8 cellular contexts compared by ENCODE assay signal in the genomic region with DNA sequence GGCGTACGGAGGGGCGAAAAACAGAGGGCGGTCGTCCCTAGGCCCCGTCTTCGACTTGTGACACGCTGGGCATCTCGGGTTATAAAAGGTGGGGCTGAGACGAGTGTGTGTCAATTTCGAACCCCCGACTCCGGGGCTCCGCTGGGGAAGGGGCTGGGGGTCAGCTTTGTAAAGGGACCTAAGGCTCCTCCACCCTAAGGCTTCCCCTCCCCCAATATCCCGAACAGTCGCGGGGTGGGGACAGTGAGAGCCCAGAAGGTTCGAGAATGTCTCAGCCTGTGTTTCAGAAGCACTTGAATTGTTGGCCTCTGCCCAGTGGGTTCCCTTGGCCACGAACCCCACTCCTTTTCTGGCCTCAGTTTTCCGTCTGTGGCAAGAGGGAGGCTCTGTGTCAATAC. TPM values are rescaled to one million over a fixed set of nuclear protein-coding genes. Genes with fewer than 3 reads are reported as not detected.
DNase-seq lines count a peak whose midpoint lies in the region; ATAC-seq, FAIRE-seq and TF ChIP-seq lines count a peak whose summit lies in the region.

No MANE protein-coding gene starts in this region.

- no peak for TF ChIP-seq POLR2A in GM12878 (IDR thresholded peaks at IDR 0.05; ENCODE audit: low read depth, low read length)

- H3K4me1 ChIP-seq in GM12878 (ENCODE audit: control insufficient read depth, insufficient read depth, low read length) (peaks cover 6% of the 10 kb centered on the region), smooth muscle cell (ENCODE audit: low read depth) (peaks cover 14% of the 10 kb centered on the region)

- H3K27me3 ChIP-seq in GM12878 (replicated peaks in 1 of 2; ENCODE audit: control insufficient read depth in 2 of 2, insufficient read depth in 2 of 2, low read length in 1 of 2) (no peaks in the 10 kb centered on the region), smooth muscle cell (ENCODE audit: low read depth) (no peaks in the 10 kb centered on the region)

- H2AFZ ChIP-seq in GM12878 (ENCODE audit: control insufficient read depth, low read depth, low read length) (peak overlapping the region; percentile 97), smooth muscle cell (ENCODE audit: low read depth) (peak overlapping the region; percentile 73)

- H3K4me3 Mint-ChIP-seq in CD14-positive monocyte: peak overlapping the region; percentile 85 to 96

- no peak for FAIRE-seq in GM12878 (lab: Jason Lieb, UNC)
- no peak for FAIRE-seq in D721Med (lab: Jason Lieb, UNC)

- POLR2A ChIA-PET in GM12878 (lab: Charles Lee): interaction anchor here (0.6 kb wide), 1 partner anchor 1627 kb away, joined by 5 read pairs; no protein-coding TSS in a partner anchor

- RAD21 ChIA-PET in GM12878 (lab: Charles Lee; ENCODE audit: unreplicated experiment): no interaction called here

- peak overlapping the region; percentile 93 for H3K4me2 ChIP-seq in GM12878 (ENCODE audit: control insufficient read depth, insufficient read depth)
- peak overlapping the region; percentile 91 for H3K4me2 ChIP-seq in smooth muscle cell

- H4K20me1 ChIP-seq in GM12878 (ENCODE audit: control insufficient read depth, insufficient read depth) (no peaks in the 10 kb centered on the region), smooth muscle cell (ENCODE audit: low read depth) (peaks cover 41% of the 10 kb centered on the region)

- peaks cover 0 to 1% (median 0%) of the 10 kb centered on the region in 7 donors for H3K9me3 Mint-ChIP-seq in CD14-positive monocyte

- no peak for DNase-seq in CD14-positive monocyte (ENCODE audit: low spot score)
- DNase-seq in Jurkat, Clone E6-1 (ENCODE audit: low read depth, low spot score): no peak
- no peak for DNase-seq in GM12878 (ENCODE audit: low read depth, low spot score)
- DNase-seq in iPS-NIHi11 (ENCODE audit: low spot score): peak; percentile 29
- DNase-seq in smooth muscle cell (lab: John Stamatoyannopoulos, UW; ENCODE audit: unreplicated experiment): no peak
- no peak for DNase-seq in D721Med (ENCODE audit: insufficient read length, low spot score)
- no peak for DNase-seq in retina

- TF ChIP-seq EP300 in GM12878 (IDR thresholded peaks at IDR 0.05; ENCODE audit: borderline replicate concordance in 1 of 2, control insufficient read depth in 1 of 2, low read depth in 2 of 2, low read length in 2 of 2): no peak

- CTCF ChIA-PET in GM12878 (lab: Yijun Ruan, JAX): no interaction called here

- intact Hi-C loops in CD14-positive monocyte (cut with micrococcal nuclease) (no loop called here), GM12878 (cut with micrococcal nuclease; ENCODE audit: unreplicated experiment) (no loop called here)

- no peak for TF ChIP-seq RAD21 in GM12878 (IDR thresholded peaks at IDR 0.05; ENCODE audit: insufficient read depth, low read depth, low read length)

- BruUV-seq in GM12878 (replicated peaks; lab: Mats Ljungman, UMichigan): TSS peak; percentile 79

- peaks cover 23% of the 10 kb centered on the region for H3K4me1 Mint-ChIP-seq in CD14-positive monocyte

- WGBS in GM12878 (ENCODE audit: insufficient coverage, insufficient replicate concordance, low lambda C conversion rate, missing lambda C conversion rate): 2% methylated on average over 15 of the region's 20 CpGs
- 2% methylated on average over 18 of the region's 20 CpGs for WGBS in smooth muscle cell (ENCODE audit: low lambda C conversion rate)

- H3K79me2 ChIP-seq in GM12878 (ENCODE audit: control insufficient read depth, insufficient read depth, low read length) (peaks cover 18% of the 10 kb centered on the region), smooth muscle cell (ENCODE audit: low read depth) (peaks cover 31% of the 10 kb centered on the region)

- peak overlapping the region in 2 of 7 donors; percentile 15 to 64 for H3K27ac Mint-ChIP-seq in CD14-positive monocyte

- peaks cover 0 to 7% (median 2%) of the 10 kb centered on the region in 3 donors for H3K27me3 Mint-ChIP-seq in CD14-positive monocyte (ENCODE audit: low read depth in 3 of 3)

- peak overlapping the region; percentile 71 for H3K4me3 ChIP-seq in Jurkat, Clone E6-1 (ENCODE audit: low read length)
- H3K4me3 ChIP-seq in GM12878: peak overlapping the region; percentile 94
- peak overlapping the region; percentile 74 for H3K4me3 ChIP-seq in smooth muscle cell

- H3K27ac ChIP-seq in GM12878 (ENCODE audit: control insufficient read depth, insufficient read depth): peak overlapping the region; percentile 90
- H3K27ac ChIP-seq in smooth muscle cell (ENCODE audit: low read depth): peak overlapping the region; percentile 95

- no peaks in the 10 kb centered on the region; a peak in 1 of 4 replicates for H3K36me3 ChIP-seq in GM12878 (ENCODE audit: control insufficient read depth in 2 of 2, insufficient read depth in 2 of 2, low read length in 1 of 2)
- no peaks in the 10 kb centered on the region for H3K36me3 ChIP-seq in smooth muscle cell (ENCODE audit: low read depth)

- H3K9ac ChIP-seq in GM12878 (ENCODE audit: control insufficient read depth, insufficient read depth, low read length) (peak overlapping the region; percentile 73), smooth muscle cell (ENCODE audit: low read depth) (peak overlapping the region; percentile 99)

- H3F3A ChIP-seq in smooth muscle cell (ENCODE audit: low read depth): peaks cover 12% of the 10 kb centered on the region

- ATAC-seq in GM12878 (peak; percentile 26), GM21576 (IDR thresholded peaks at IDR 0.05; ENCODE audit: unreplicated experiment) (no peak)

- SMC1A ChIA-PET in GM12878 (lab: Charles Lee; ENCODE audit: uncharacterized antibody, unreplicated experiment): no interaction called here

- TF ChIP-seq CTCF in CD14-positive monocyte (IDR thresholded peaks at IDR 0.05): no peak
- no peak for TF ChIP-seq CTCF in GM12878 (IDR thresholded peaks at IDR 0.05 in 2 of 3, conservative IDR thresholded peaks at IDR 0.05 in 1 of 3; ENCODE audit: control insufficient read depth in 2 of 3, extremely low read depth in 1 of 3, insufficient read depth in 1 of 3, low read depth in 3 of 3, low read length in 3 of 3)
- TF ChIP-seq CTCF in smooth muscle cell (IDR thresholded peaks at IDR 0.05; ENCODE audit: borderline replicate concordance, insufficient read depth, poor library complexity, severe bottlenecking): no peak
- no peak for TF ChIP-seq CTCF in D721Med (IDR thresholded peaks at IDR 0.05; ENCODE audit: insufficient read depth, missing control alignments)

- peaks cover 26 to 30% of the 10 kb centered on the region in 2 donors for H3K36me3 Mint-ChIP-seq in CD14-positive monocyte

- in situ Hi-C loops in GM12878 (cut with MboI): no loop called here

- H3K9me3 ChIP-seq in GM12878 (replicated peaks; ENCODE audit: control insufficient read depth, insufficient read depth, low read length) (no peaks in the 10 kb centered on the region), smooth muscle cell (replicated peaks; ENCODE audit: low read depth) (no peaks in the 10 kb centered on the region)

RNA-seq across cellular contexts. Expression of a gene that starts 0.5 kb away (rescaled TPM):
- polyA plus RNA-seq in CD14-positive monocyte (100 to 1,000 TPM; 171 to 204 TPM), GM12878 (2011; rRNA removed) (50.1 and 70.5 TPM in 2 replicates), GM12878 (2014; fragmentation: Illumina TruSeq; extraction: Trizol) (49.6 and 71.6 TPM in 2 replicates), GM12878 (2014; fragmentation: Nextera tagmentation; extraction: Ambion mirVana) (100 to 1,000 TPM; 127 to 186 TPM), GM12878 (2014; rRNA removed) (107 and 114 TPM in 2 replicates), GM12878 (2016; fragmentation: Nextera tagmentation; extraction: Ambion mirVana) (100 to 1,000 TPM in 1 of 2 experiments, 10 to 100 TPM in 1; 95.4 to 106 TPM), smooth muscle cell (527 and 558 TPM in 2 replicates)
- 337 TPM for polyA plus RNA-seq in Jurkat, Clone E6-1 (2012; ENCODE audit: insufficient read depth, insufficient read length)
- total RNA-seq in GM12878 (2013; cell fraction: nucleolus; rRNA removed): 15.6 and 16.9 TPM in 2 replicates
- total RNA-seq in GM12878 (2014; rRNA removed) (120 and 125 TPM in 2 replicates), GM12878 (2014; rRNA removed; fragmentation: Illumina TruSeq; extraction: Trizol) (58.5 and 62.8 TPM in 2 replicates), GM12878 (2021) (53.3 and 55.6 TPM in 2 replicates), smooth muscle cell (415 and 441 TPM in 2 replicates)
- polyA plus RNA-seq in GM12878 (2011; ENCODE audit: low read depth): 37.1 TPM
- 105 and 116 TPM in 2 replicates for polyA plus RNA-seq in GM12878 (2011; cell fraction: cytosol; rRNA removed)
- 56.0 and 61.1 TPM in 2 replicates for polyA plus RNA-seq in GM12878 (2011; cell fraction: nucleus; rRNA removed)
- polyA plus RNA-seq in GM12878 (2012): 51.6 and 51.9 TPM in 2 replicates
- 11.3 and 36.4 TPM in 2 replicates for polyA minus RNA-seq in GM12878 (2011; rRNA and poly(A)+ RNA removed)
- polyA minus RNA-seq in GM12878 (2011; cell fraction: cytosol; rRNA and poly(A)+ RNA removed): 13.6 and 13.9 TPM in 2 replicates
- polyA minus RNA-seq in GM12878 (2011; cell fraction: nucleus; rRNA and poly(A)+ RNA removed): 9.9 and 16.6 TPM in 2 replicates

RNA-seq across cellular contexts. Expression of a gene that starts 25.4 kb away (rescaled TPM):
- polyA plus RNA-seq in CD14-positive monocyte: not detected
- polyA plus RNA-seq in Jurkat, Clone E6-1 (2012; ENCODE audit: insufficient read depth, insufficient read length): not detected
- total RNA-seq in GM12878 (2013; cell fraction: nucleolus; rRNA removed): not detected in 2 replicates
- not detected in 2 replicates for total RNA-seq in GM12878 (2014; rRNA removed)
- total RNA-seq in GM12878 (2014; rRNA removed; fragmentation: Illumina TruSeq; extraction: Trizol): not detected in 2 replicates
- not detected in 2 replicates for total RNA-seq in GM12878 (2021)
- not detected for polyA plus RNA-seq in GM12878 (2011; ENCODE audit: low read depth)
- polyA plus RNA-seq in GM12878 (2011; rRNA removed): not detected in 2 replicates
- not detected in 2 replicates for polyA plus RNA-seq in GM12878 (2011; cell fraction: cytosol; rRNA removed)
- polyA plus RNA-seq in GM12878 (2011; cell fraction: nucleus; rRNA removed): not detected in 2 replicates
- not detected in 2 replicates for polyA plus RNA-seq in GM12878 (2012)
- not detected in 2 replicates for polyA plus RNA-seq in GM12878 (2014; fragmentation: Illumina TruSeq; extraction: Trizol)
- polyA plus RNA-seq in GM12878 (2014; fragmentation: Nextera tagmentation; extraction: Ambion mirVana): not detected
- not detected in 2 replicates for polyA plus RNA-seq in GM12878 (2014; rRNA removed)
- polyA plus RNA-seq in GM12878 (2016; fragmentation: Nextera tagmentation; extraction: Ambion mirVana): not detected
- not detected in 2 replicates for polyA minus RNA-seq in GM12878 (2011; rRNA and poly(A)+ RNA removed)
- polyA minus RNA-seq in GM12878 (2011; cell fraction: cytosol; rRNA and poly(A)+ RNA removed): not detected in 2 replicates
- not detected in 2 replicates for polyA minus RNA-seq in GM12878 (2011; cell fraction: nucleus; rRNA and poly(A)+ RNA removed)
- not detected in 2 replicates for total RNA-seq in smooth muscle cell
- not detected in 2 replicates for polyA plus RNA-seq in smooth muscle cell

RNA-seq across cellular contexts. Expression of a gene that starts 33.6 kb away (rescaled TPM):
- polyA plus RNA-seq in CD14-positive monocyte (10 to 100 TPM; 47.5 to 70.4 TPM), GM12878 (2011; rRNA removed) (198 and 222 TPM in 2 replicates), GM12878 (2014; fragmentation: Illumina TruSeq; extraction: Trizol) (69.0 and 148 TPM in 2 replicates), GM12878 (2014; fragmentation: Nextera tagmentation; extraction: Ambion mirVana) (10 to 100 TPM in 1 of 2 experiments, 1 to 10 TPM in 1; 6.0 to 32.3 TPM), GM12878 (2014; rRNA removed) (386 and 428 TPM in 2 replicates), GM12878 (2016; fragmentation: Nextera tagmentation; extraction: Ambion mirVana) (10 to 100 TPM; 71.4 to 94.2 TPM), smooth muscle cell (74.5 and 95.2 TPM in 2 replicates)
- 629 TPM for polyA plus RNA-seq in Jurkat, Clone E6-1 (2012; ENCODE audit: insufficient read depth, insufficient read length)
- total RNA-seq in GM12878 (2013; cell fraction: nucleolus; rRNA removed): 36.5 and 43.0 TPM in 2 replicates
- total RNA-seq in GM12878 (2014; rRNA removed) (254 and 317 TPM in 2 replicates), GM12878 (2014; rRNA removed; fragmentation: Illumina TruSeq; extraction: Trizol) (180 and 186 TPM in 2 replicates), GM12878 (2021) (336 and 356 TPM in 2 replicates), smooth muscle cell (42.8 and 48.9 TPM in 2 replicates)
- polyA plus RNA-seq in GM12878 (2011; ENCODE audit: low read depth): 311 TPM
- polyA plus RNA-seq in GM12878 (2011; cell fraction: cytosol; rRNA removed): 205 and 251 TPM in 2 replicates
- polyA plus RNA-seq in GM12878 (2011; cell fraction: nucleus; rRNA removed): 117 and 146 TPM in 2 replicates
- 464 and 758 TPM in 2 replicates for polyA plus RNA-seq in GM12878 (2012)
- 57.8 and 115 TPM in 2 replicates for polyA minus RNA-seq in GM12878 (2011; rRNA and poly(A)+ RNA removed)
- 79.2 and 82.4 TPM in 2 replicates for polyA minus RNA-seq in GM12878 (2011; cell fraction: cytosol; rRNA and poly(A)+ RNA removed)
- polyA minus RNA-seq in GM12878 (2011; cell fraction: nucleus; rRNA and poly(A)+ RNA removed): 28.7 and 44.8 TPM in 2 replicates

RNA-seq across cellular contexts. Expression of a gene that starts 42.8 kb away (rescaled TPM):
- polyA plus RNA-seq in CD14-positive monocyte (not detected), GM12878 (2011; rRNA removed) (not detected in 2 replicates), GM12878 (2014; fragmentation: Illumina TruSeq; extraction: Trizol) (not detected in 2 replicates), GM12878 (2014; fragmentation: Nextera tagmentation; extraction: Ambion mirVana) (not detected), GM12878 (2014; rRNA removed) (not detected in 2 replicates), GM12878 (2016; fragmentation: Nextera tagmentation; extraction: Ambion mirVana) (not detected), smooth muscle cell (not detected in 2 replicates)
- polyA plus RNA-seq in Jurkat, Clone E6-1 (2012; ENCODE audit: insufficient read depth, insufficient read length): not detected
- total RNA-seq in GM12878 (2013; cell fraction: nucleolus; rRNA removed): not detected in 2 replicates
- total RNA-seq in GM12878 (2014; rRNA removed) (not detected in 2 replicates), GM12878 (2014; rRNA removed; fragmentation: Illumina TruSeq; extraction: Trizol) (not detected in 2 replicates), GM12878 (2021) (not detected in 2 replicates), smooth muscle cell (not detected in 2 replicates)
- not detected for polyA plus RNA-seq in GM12878 (2011; ENCODE audit: low read depth)
- not detected in 2 replicates for polyA plus RNA-seq in GM12878 (2011; cell fraction: cytosol; rRNA removed)
- polyA plus RNA-seq in GM12878 (2011; cell fraction: nucleus; rRNA removed): not detected in 2 replicates
- polyA plus RNA-seq in GM12878 (2012): not detected in 2 replicates
- polyA minus RNA-seq in GM12878 (2011; rRNA and poly(A)+ RNA removed): not detected in 2 replicates
- polyA minus RNA-seq in GM12878 (2011; cell fraction: cytosol; rRNA and poly(A)+ RNA removed): not detected in 2 replicates
- polyA minus RNA-seq in GM12878 (2011; cell fraction: nucleus; rRNA and poly(A)+ RNA removed): not detected in 2 replicates
